In genomic region chr1:3609769-3610157, GRCh38 we compare ENCODE assay signal across 27 cellular contexts. TPM values are rescaled to one million over a fixed set of nuclear protein-coding genes. Genes with fewer than 3 reads are reported as not detected.
A peak's percentile ranks its signal among the peaks of the same experiment; 100 is the strongest.
DNase-seq lines count a peak whose midpoint lies in the region; ATAC-seq and TF ChIP-seq lines count a peak whose summit lies in the region.
"Had no signal": no experiment of that assay in that cellular context is flagged by ENCODE, and none has a peak within 500 bp of the region (broad histone marks: within the 10 kb centered on the region; RNA-seq: fewer than 3 reads in every experiment).

No MANE protein-coding gene starts in this region.

- peaks cover 8% of the 10 kb centered on the region for H3K27me3 Mint-ChIP-seq in neural progenitor cell (ENCODE audit: insufficient read depth, low read depth)

- peaks cover 23% of the 10 kb centered on the region for H3K36me3 ChIP-seq in BLaER1
- H3K36me3 ChIP-seq in MG63: peaks cover 21% of the 10 kb centered on the region
- H3K36me3 ChIP-seq in hepatocyte (replicated peaks; ENCODE audit: insufficient read depth, low read depth): no peaks in the 10 kb centered on the region
- H3K36me3 ChIP-seq in neural progenitor cell: no peaks in the 10 kb centered on the region
- H3K36me3 ChIP-seq: gastroesophageal sphincter, sigmoid colon had no signal

- peaks cover 10% of the 10 kb centered on the region for H3F3A ChIP-seq in neural progenitor cell (ENCODE audit: low read depth)

- no peaks in the 10 kb centered on the region for H3K9me3 Mint-ChIP-seq in neural progenitor cell
- H3K9me3 Mint-ChIP-seq: activated CD8-positive, alpha-beta T cell treated with anti-CD3 and anti-CD28 coated beads for 36 hours; activated naive CD4-positive, alpha-beta T cell treated with anti-CD3 and anti-CD28 coated beads, Interleukin-2, amount 50 U/mL, for 72 hours; activated T-helper 2 cell treated with anti-CD3 and anti-CD28 coated beads, Interferon-gamma antibody, Interleukin-2, Interleukin-4, amounts not matched to agents 10 μg/mL and 5 μg/mL and 100 μg/mL, durations not matched to agents 14 hours and 24 hours and 36 hours; natural killer cell treated with Interleukin-12 subunit alpha and Interleukin-12 subunit beta and Interleukin-15 and Interleukin-18, amount 100 ng/mL, for 72 hours; stimulated activated memory B cell treated with anti-CD40 and anti-IgM and Interleukin-4, amounts not matched to agents 10 μg/mL and 1 μg/mL and 100 μg/mL, for 72 hours had no signal

- peak overlapping the region; percentile 81 for H3K4me3 ChIP-seq in BLaER1
- H3K4me3 ChIP-seq in MG63: peak overlapping the region; percentile 67
- H3K4me3 ChIP-seq in hepatocyte: no peak overlapping the region
- H3K4me3 ChIP-seq in neural progenitor cell: peak overlapping the region; percentile 72
- H3K4me3 ChIP-seq: mucosa of descending colon had no signal

- DNase-seq in MG63 (no peak), hepatocyte (ENCODE audit: low spot score) (no peak), neural progenitor cell (ENCODE audit: low spot score) (peak; percentile 66), OCI-M2 (lab: John Stamatoyannopoulos, UW; ENCODE audit: unreplicated experiment) (no peak)
- DNase-seq: activated CD4-positive, CD25-positive, alpha-beta regulatory T cell treated with anti-CD3 and anti-CD28 coated beads, Interleukin-2, amount 50 U/mL, for 72 hours; activated CD8-positive, alpha-beta T cell treated with anti-CD3 and anti-CD28 coated beads for 36 hours; aorta; CD8-positive, alpha-beta memory T cell; DMS153; HCEC 1CT; Karpas-422; mucosa of descending colon; sigmoid colon; stimulated activated CD4-positive, alpha-beta T cell treated with anti-CD3 and anti-CD28 coated beads, Interleukin-4, amount 100 ng/mL, for 24 hours; T-helper 2 cell had no signal

- peak overlapping the region; percentile 91 for H3K4me3 Mint-ChIP-seq in neural progenitor cell
- H3K4me3 Mint-ChIP-seq: stimulated activated memory B cell treated with anti-CD40 and anti-IgM and Interleukin-4, amounts not matched to agents 10 μg/mL and 1 μg/mL and 100 μg/mL, for 72 hours had no signal

- no peak overlapping the region for H3K27ac Mint-ChIP-seq in neural progenitor cell
- H3K27ac Mint-ChIP-seq: activated CD8-positive, alpha-beta T cell treated with anti-CD3 and anti-CD28 coated beads for 36 hours; activated naive CD4-positive, alpha-beta T cell treated with anti-CD3 and anti-CD28 coated beads, Interleukin-2, amount 50 U/mL, for 72 hours; activated T-helper 2 cell treated with anti-CD3 and anti-CD28 coated beads, Interferon-gamma antibody, Interleukin-2, Interleukin-4, amounts not matched to agents 10 μg/mL and 5 μg/mL and 100 μg/mL, durations not matched to agents 14 hours and 24 hours and 36 hours; CD8-positive, alpha-beta memory T cell; natural killer cell treated with Interleukin-12 subunit alpha and Interleukin-12 subunit beta and Interleukin-15 and Interleukin-18, amount 100 ng/mL, for 72 hours; stimulated activated memory B cell treated with anti-CD40 and anti-IgM and Interleukin-4, amounts not matched to agents 10 μg/mL and 1 μg/mL and 100 μg/mL, for 72 hours had no signal

- H3K9me2 ChIP-seq in hepatocyte (replicated peaks; ENCODE audit: insufficient read depth): no peaks in the 10 kb centered on the region

- peaks cover 86% of the 10 kb centered on the region for H3K4me1 ChIP-seq in BLaER1
- peaks cover 50% of the 10 kb centered on the region for H3K4me1 ChIP-seq in hepatocyte (ENCODE audit: insufficient read depth)
- H3K4me1 ChIP-seq in neural progenitor cell: peaks cover 50% of the 10 kb centered on the region

- H3K27me3 ChIP-seq in BLaER1: peaks cover 17% of the 10 kb centered on the region
- no peaks in the 10 kb centered on the region for H3K27me3 ChIP-seq in MG63
- no peaks in the 10 kb centered on the region for H3K27me3 ChIP-seq in hepatocyte
- H3K27me3 ChIP-seq in neural progenitor cell: peaks cover 20% of the 10 kb centered on the region

- H2AFZ ChIP-seq in hepatocyte (no peak overlapping the region), neural progenitor cell (replicated peaks) (no peak overlapping the region)

- no peak for ATAC-seq in GM19455 (IDR thresholded peaks at IDR 0.05; ENCODE audit: unreplicated experiment)
- ATAC-seq in HG03432 (IDR thresholded peaks at IDR 0.05; ENCODE audit: unreplicated experiment): no peak
- ATAC-seq in GM19395 (IDR thresholded peaks at IDR 0.05; ENCODE audit: unreplicated experiment): no peak
- ATAC-seq: activated CD8-positive, alpha-beta T cell treated with anti-CD3 and anti-CD28 coated beads for 36 hours; activated naive CD4-positive, alpha-beta T cell treated with anti-CD3 and anti-CD28 coated beads, Interleukin-2, amount 50 U/mL, for 72 hours; gastroesophageal sphincter; mucosa of descending colon; natural killer cell treated with Interleukin-12 subunit alpha and Interleukin-12 subunit beta and Interleukin-15 and Interleukin-18, amount 100 ng/mL, for 72 hours; stimulated activated memory B cell treated with anti-CD40 and anti-IgM and Interleukin-4, amounts not matched to agents 10 μg/mL and 1 μg/mL and 100 μg/mL, for 72 hours had no signal

- H3K9ac ChIP-seq in BLaER1: peak overlapping the region; percentile 67
- no peak overlapping the region for H3K9ac ChIP-seq in neural progenitor cell

- WGBS in hepatocyte (ENCODE audit: low lambda C conversion rate, missing lambda C conversion rate): 71% methylated on average over 14 of the region's 14 CpGs

- H3K4me1 Mint-ChIP-seq in neural progenitor cell: peaks cover 61% of the 10 kb centered on the region

- H4K20me1 ChIP-seq in BLaER1 (peaks cover 85% of the 10 kb centered on the region), hepatocyte (ENCODE audit: insufficient read depth, poor library complexity, severe bottlenecking) (peaks cover 5% of the 10 kb centered on the region), neural progenitor cell (ENCODE audit: low read depth) (peaks cover 54% of the 10 kb centered on the region)

- H3K36me3 Mint-ChIP-seq in neural progenitor cell: no peaks in the 10 kb centered on the region
- H3K36me3 Mint-ChIP-seq: activated naive CD4-positive, alpha-beta T cell treated with anti-CD3 and anti-CD28 coated beads, Interleukin-2, amount 50 U/mL, for 72 hours; CD8-positive, alpha-beta memory T cell; natural killer cell treated with Interleukin-12 subunit alpha and Interleukin-12 subunit beta and Interleukin-15 and Interleukin-18, amount 100 ng/mL, for 72 hours; stimulated activated memory B cell treated with anti-CD40 and anti-IgM and Interleukin-4, amounts not matched to agents 10 μg/mL and 1 μg/mL and 100 μg/mL, for 72 hours had no signal

- H3K79me2 ChIP-seq in hepatocyte: peaks cover 13% of the 10 kb centered on the region
- peaks cover 25% of the 10 kb centered on the region for H3K79me2 ChIP-seq in neural progenitor cell (ENCODE audit: low read depth)

- peak overlapping the region; percentile 88 for H3K27ac ChIP-seq in BLaER1
- H3K27ac ChIP-seq in hepatocyte: peak overlapping the region; percentile 57
- H3K27ac ChIP-seq in neural progenitor cell: no peak overlapping the region
- H3K27ac ChIP-seq: coronary artery, gastroesophageal sphincter, sigmoid colon had no signal

- TF ChIP-seq CTCF in hepatocyte (IDR thresholded peaks at IDR 0.05; ENCODE audit: poor library complexity) (no peak), neural progenitor cell (IDR thresholded peaks at IDR 0.05) (no peak)

- no peaks in the 10 kb centered on the region for H3K9me3 ChIP-seq in BLaER1
- H3K9me3 ChIP-seq in MG63: no peaks in the 10 kb centered on the region
- H3K9me3 ChIP-seq in hepatocyte (ENCODE audit: low read depth): no peaks in the 10 kb centered on the region
- H3K9me3 ChIP-seq in neural progenitor cell (ENCODE audit: low read depth): no peaks in the 10 kb centered on the region
- H3K9me3 ChIP-seq: gastroesophageal sphincter, mucosa of descending colon, sigmoid colon had no signal

- H3K4me2 ChIP-seq in BLaER1: peak overlapping the region; percentile 95
- peak overlapping the region; percentile 98 for H3K4me2 ChIP-seq in hepatocyte
- H3K4me2 ChIP-seq in neural progenitor cell: peak overlapping the region; percentile 96

RNA-seq across cellular contexts. Expression of gene MEGF6, which starts 1.5 kb away (rescaled TPM):
- total RNA-seq in MG63 (2014; rRNA removed; shearing (Covaris generic); ENCODE audit: low replicate concordance): 121 and 198 TPM in 2 replicates
- total RNA-seq in hepatocyte: 9.6 and 11.6 TPM in 2 replicates
- 21.9 and 23.5 TPM in 2 replicates for polyA plus RNA-seq in hepatocyte
- 1.7 and 25.6 TPM in 2 replicates for total RNA-seq in neural progenitor cell (ENCODE audit: low replicate concordance)

RNA-seq across cellular contexts. Expression of gene TPRG1L, which starts 15.1 kb away (rescaled TPM):
- total RNA-seq in MG63 (2014; rRNA removed; shearing (Covaris generic); ENCODE audit: low replicate concordance): 32.4 and 34.5 TPM in 2 replicates
- total RNA-seq in hepatocyte: 57.9 and 61.7 TPM in 2 replicates
- polyA plus RNA-seq in hepatocyte: 53.4 and 74.1 TPM in 2 replicates
- total RNA-seq in neural progenitor cell (ENCODE audit: low replicate concordance): 10.6 and 11.5 TPM in 2 replicates

RNA-seq across cellular contexts. Expression of gene WRAP73, which starts 40.1 kb away (rescaled TPM):
- 37.6 and 52.7 TPM in 2 replicates for total RNA-seq in MG63 (2014; rRNA removed; shearing (Covaris generic); ENCODE audit: low replicate concordance)
- total RNA-seq in hepatocyte: 14.3 and 14.7 TPM in 2 replicates
- polyA plus RNA-seq in hepatocyte: 23.5 and 28.8 TPM in 2 replicates
- total RNA-seq in neural progenitor cell (ENCODE audit: low replicate concordance): 12.0 and 18.8 TPM in 2 replicates

RNA-seq across cellular contexts. Expression of gene TP73, which starts 42.6 kb away (rescaled TPM):
- 3.1 and 8.3 TPM in 2 replicates for total RNA-seq in MG63 (2014; rRNA removed; shearing (Covaris generic); ENCODE audit: low replicate concordance)
- total RNA-seq in hepatocyte: 0.16 and 0.47 TPM in 2 replicates
- 0.27 and 1.4 TPM in 2 replicates for polyA plus RNA-seq in hepatocyte
- total RNA-seq in neural progenitor cell (ENCODE audit: low replicate concordance): 0.31 TPM in 1 of 2 replicates, not detected in the other
- total RNA-seq: fibroblast of lung, posterior vena cava, sigmoid colon had no signal
- polyA plus RNA-seq: fibroblast of lung had no signal
